Comparison of ENCODE assay signal across 1 cellular context in genomic region chr7:43590862-43591550, GRCh38.
TF ChIP-seq lines count a peak whose summit lies in the region.

No MANE protein-coding gene starts in this region.

TF ChIP-seq in GM12878, 131 proteins besides CTCF, POLR2A, EP300 and RAD21 (continued from another document and continues in another):
- TF ChIP-seq, protein P1, sequence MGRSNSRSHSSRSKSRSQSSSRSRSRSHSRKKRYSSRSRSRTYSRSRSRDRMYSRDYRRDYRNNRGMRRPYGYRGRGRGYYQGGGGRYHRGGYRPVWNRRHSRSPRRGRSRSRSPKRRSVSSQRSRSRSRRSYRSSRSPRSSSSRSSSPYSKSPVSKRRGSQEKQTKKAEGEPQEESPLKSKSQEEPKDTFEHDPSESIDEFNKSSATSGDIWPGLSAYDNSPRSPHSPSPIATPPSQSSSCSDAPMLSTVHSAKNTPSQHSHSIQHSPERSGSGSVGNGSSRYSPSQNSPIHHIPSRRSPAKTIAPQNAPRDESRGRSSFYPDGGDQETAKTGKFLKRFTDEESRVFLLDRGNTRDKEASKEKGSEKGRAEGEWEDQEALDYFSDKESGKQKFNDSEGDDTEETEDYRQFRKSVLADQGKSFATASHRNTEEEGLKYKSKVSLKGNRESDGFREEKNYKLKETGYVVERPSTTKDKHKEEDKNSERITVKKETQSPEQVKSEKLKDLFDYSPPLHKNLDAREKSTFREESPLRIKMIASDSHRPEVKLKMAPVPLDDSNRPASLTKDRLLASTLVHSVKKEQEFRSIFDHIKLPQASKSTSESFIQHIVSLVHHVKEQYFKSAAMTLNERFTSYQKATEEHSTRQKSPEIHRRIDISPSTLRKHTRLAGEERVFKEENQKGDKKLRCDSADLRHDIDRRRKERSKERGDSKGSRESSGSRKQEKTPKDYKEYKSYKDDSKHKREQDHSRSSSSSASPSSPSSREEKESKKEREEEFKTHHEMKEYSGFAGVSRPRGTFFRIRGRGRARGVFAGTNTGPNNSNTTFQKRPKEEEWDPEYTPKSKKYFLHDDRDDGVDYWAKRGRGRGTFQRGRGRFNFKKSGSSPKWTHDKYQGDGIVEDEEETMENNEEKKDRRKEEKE (IDR thresholded peaks at IDR 0.05) = no peak
- TF ChIP-seq ZSCAN29 (IDR thresholded peaks at IDR 0.05) (no peak), CHD1 (IDR thresholded peaks at IDR 0.05; ENCODE audit: low read depth, low read length) (no peak), EZH2 (IDR thresholded peaks at IDR 0.05; ENCODE audit: borderline replicate concordance, control insufficient read depth, low read depth, low read length) (no peak), MYB (IDR thresholded peaks at IDR 0.05; ENCODE audit: borderline replicate concordance, low read depth, low read length) (no peak), TCF12 (IDR thresholded peaks at IDR 0.05; ENCODE audit: low read depth, low read length) (peak; percentile 89), NR2C2 (IDR thresholded peaks at IDR 0.05; ENCODE audit: borderline replicate concordance, control insufficient read depth, insufficient read length, low read depth) (no peak), HDAC2 (IDR thresholded peaks at IDR 0.05) (no peak), SMAD1 (IDR thresholded peaks at IDR 0.05; ENCODE audit: low read depth, partially characterized antibody) (peak; percentile 68), HDAC6 (IDR thresholded peaks at IDR 0.05; ENCODE audit: unreplicated experiment) (no peak), RBBP5 (conservative IDR thresholded peaks at IDR 0.05) (no peak), RUNX3 (IDR thresholded peaks at IDR 0.05; ENCODE audit: low read length) (peak; percentile 100), KAT2A (conservative IDR thresholded peaks at IDR 0.05; ENCODE audit: control insufficient read depth, low read depth, low read length) (no peak), NBN (IDR thresholded peaks at IDR 0.05) (peak; percentile 69), CREB1 (IDR thresholded peaks at IDR 0.05; ENCODE audit: low read depth) (peak; percentile 86), SREBF2 (IDR thresholded peaks at IDR 0.05; ENCODE audit: low read length) (no peak), BCL11A (IDR thresholded peaks at IDR 0.05; ENCODE audit: low read depth, low read length) (peak; percentile 100), POLR2AphosphoS5 (IDR thresholded peaks at IDR 0.05; ENCODE audit: low read length) (peak; percentile 43), NFIC (IDR thresholded peaks at IDR 0.05; ENCODE audit: low read depth, low read length) (peak; percentile 100), CHD4 (IDR thresholded peaks at IDR 0.05) (no peak), MTA3 (IDR thresholded peaks at IDR 0.05; ENCODE audit: borderline replicate concordance, low read length) (peak; percentile 99; the same call in 1 of the 2 replicates), SPI1 (IDR thresholded peaks at IDR 0.05; ENCODE audit: borderline replicate concordance, insufficient read depth, low read depth, low read length) (peak; percentile 80), MEF2B (IDR thresholded peaks at IDR 0.05; ENCODE audit: partially characterized antibody, poor library complexity, severe bottlenecking) (peak; percentile 50), GATAD2B (conservative IDR thresholded peaks at IDR 0.05; ENCODE audit: low read depth) (no peak), RELA (IDR thresholded peaks at IDR 0.05; ENCODE audit: borderline replicate concordance, partially characterized antibody) (no peak), CEBPZ (IDR thresholded peaks at IDR 0.05; ENCODE audit: low read depth, low read length) (no peak), MEF2A (IDR thresholded peaks at IDR 0.05; ENCODE audit: insufficient read depth, low read depth, low read length) (peak; percentile 79), STAT1 (conservative IDR thresholded peaks at IDR 0.05) (no peak), PKNOX1 (IDR thresholded peaks at IDR 0.05) (peak; percentile 74), ZZZ3 (IDR thresholded peaks at IDR 0.05; ENCODE audit: control insufficient read depth, insufficient read length, low read depth) (no peak), SRF (IDR thresholded peaks at IDR 0.05; ENCODE audit: low read depth in 2 of 2, low read length in 2 of 2) (peak in 1 of 2 experiments; percentile 92; a peak in 2 of 4 replicates), ZNF24 (IDR thresholded peaks at IDR 0.05) (peak; percentile 93), YY1 (IDR thresholded peaks at IDR 0.05; ENCODE audit: low read depth, low read length) (0 out of 2 replicates have a peak, but pooled peaks have one; percentile 21), SUZ12 (IDR thresholded peaks at IDR 0.05; ENCODE audit: unreplicated experiment) (no peak), HDGF (IDR thresholded peaks at IDR 0.05) (no peak), TAF1 (IDR thresholded peaks at IDR 0.05; ENCODE audit: borderline replicate concordance, low read depth, low read length) (no peak), SP1 (IDR thresholded peaks at IDR 0.05; ENCODE audit: low read depth, low read length) (peak; percentile 58), USF2 (IDR thresholded peaks at IDR 0.05; ENCODE audit: borderline replicate concordance, low read depth, low read length) (no peak), JUNB (IDR thresholded peaks at IDR 0.05) (peak; percentile 100)
- TF ChIP-seq, protein P2, sequence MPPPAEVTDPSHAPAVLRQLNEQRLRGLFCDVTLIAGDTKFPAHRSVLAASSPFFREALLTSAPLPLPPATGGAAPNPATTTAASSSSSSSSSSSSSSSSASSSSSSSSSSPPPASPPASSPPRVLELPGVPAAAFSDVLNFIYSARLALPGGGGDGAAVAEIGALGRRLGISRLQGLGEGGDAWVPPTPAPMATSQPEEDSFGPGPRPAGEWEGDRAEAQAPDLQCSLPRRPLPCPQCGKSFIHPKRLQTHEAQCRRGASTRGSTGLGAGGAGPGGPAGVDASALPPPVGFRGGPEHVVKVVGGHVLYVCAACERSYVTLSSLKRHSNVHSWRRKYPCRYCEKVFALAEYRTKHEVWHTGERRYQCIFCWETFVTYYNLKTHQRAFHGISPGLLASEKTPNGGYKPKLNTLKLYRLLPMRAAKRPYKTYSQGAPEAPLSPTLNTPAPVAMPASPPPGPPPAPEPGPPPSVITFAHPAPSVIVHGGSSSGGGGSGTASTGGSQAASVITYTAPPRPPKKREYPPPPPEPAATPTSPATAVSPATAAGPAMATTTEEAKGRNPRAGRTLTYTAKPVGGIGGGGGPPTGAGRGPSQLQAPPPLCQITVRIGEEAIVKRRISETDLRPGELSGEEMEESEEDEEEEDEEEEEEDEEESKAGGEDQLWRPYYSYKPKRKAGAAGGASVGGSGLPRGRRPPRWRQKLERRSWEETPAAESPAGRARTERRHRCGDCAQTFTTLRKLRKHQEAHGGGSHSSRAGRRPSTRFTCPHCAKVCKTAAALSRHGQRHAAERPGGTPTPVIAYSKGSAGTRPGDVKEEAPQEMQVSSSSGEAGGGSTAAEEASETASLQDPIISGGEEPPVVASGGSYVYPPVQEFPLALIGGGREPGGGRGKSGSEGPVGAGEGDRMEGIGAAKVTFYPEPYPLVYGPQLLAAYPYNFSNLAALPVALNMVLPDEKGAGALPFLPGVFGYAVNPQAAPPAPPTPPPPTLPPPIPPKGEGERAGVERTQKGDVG (CRISPR knock-in tag; IDR thresholded peaks at IDR 0.05) = no peak
- TF ChIP-seq, protein P3, sequence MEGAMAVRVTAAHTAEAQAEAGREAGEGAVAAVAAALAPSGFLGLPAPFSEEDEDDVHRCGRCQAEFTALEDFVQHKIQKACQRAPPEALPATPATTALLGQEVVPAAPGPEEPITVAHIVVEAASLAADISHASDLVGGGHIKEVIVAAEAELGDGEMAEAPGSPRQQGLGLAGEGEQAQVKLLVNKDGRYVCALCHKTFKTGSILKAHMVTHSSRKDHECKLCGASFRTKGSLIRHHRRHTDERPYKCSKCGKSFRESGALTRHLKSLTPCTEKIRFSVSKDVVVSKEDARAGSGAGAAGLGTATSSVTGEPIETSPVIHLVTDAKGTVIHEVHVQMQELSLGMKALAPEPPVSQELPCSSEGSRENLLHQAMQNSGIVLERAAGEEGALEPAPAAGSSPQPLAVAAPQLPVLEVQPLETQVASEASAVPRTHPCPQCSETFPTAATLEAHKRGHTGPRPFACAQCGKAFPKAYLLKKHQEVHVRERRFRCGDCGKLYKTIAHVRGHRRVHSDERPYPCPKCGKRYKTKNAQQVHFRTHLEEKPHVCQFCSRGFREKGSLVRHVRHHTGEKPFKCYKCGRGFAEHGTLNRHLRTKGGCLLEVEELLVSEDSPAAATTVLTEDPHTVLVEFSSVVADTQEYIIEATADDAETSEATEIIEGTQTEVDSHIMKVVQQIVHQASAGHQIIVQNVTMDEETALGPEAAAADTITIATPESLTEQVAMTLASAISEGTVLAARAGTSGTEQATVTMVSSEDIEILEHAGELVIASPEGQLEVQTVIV (IDR thresholded peaks at IDR 0.05; ENCODE audit: borderline replicate concordance, partially characterized antibody) = no peak
- TF ChIP-seq, protein P4, sequence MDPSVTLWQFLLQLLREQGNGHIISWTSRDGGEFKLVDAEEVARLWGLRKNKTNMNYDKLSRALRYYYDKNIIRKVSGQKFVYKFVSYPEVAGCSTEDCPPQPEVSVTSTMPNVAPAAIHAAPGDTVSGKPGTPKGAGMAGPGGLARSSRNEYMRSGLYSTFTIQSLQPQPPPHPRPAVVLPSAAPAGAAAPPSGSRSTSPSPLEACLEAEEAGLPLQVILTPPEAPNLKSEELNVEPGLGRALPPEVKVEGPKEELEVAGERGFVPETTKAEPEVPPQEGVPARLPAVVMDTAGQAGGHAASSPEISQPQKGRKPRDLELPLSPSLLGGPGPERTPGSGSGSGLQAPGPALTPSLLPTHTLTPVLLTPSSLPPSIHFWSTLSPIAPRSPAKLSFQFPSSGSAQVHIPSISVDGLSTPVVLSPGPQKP (IDR thresholded peaks at IDR 0.05; ENCODE audit: low read depth, low read length) = no peak
- TF ChIP-seq, protein P5, sequence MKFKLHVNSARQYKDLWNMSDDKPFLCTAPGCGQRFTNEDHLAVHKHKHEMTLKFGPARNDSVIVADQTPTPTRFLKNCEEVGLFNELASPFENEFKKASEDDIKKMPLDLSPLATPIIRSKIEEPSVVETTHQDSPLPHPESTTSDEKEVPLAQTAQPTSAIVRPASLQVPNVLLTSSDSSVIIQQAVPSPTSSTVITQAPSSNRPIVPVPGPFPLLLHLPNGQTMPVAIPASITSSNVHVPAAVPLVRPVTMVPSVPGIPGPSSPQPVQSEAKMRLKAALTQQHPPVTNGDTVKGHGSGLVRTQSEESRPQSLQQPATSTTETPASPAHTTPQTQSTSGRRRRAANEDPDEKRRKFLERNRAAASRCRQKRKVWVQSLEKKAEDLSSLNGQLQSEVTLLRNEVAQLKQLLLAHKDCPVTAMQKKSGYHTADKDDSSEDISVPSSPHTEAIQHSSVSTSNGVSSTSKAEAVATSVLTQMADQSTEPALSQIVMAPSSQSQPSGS (IDR thresholded peaks at IDR 0.05; ENCODE audit: low read length) = peak; percentile 98
